ENCODE assay signal across 8 cellular contexts in the genomic region with DNA sequence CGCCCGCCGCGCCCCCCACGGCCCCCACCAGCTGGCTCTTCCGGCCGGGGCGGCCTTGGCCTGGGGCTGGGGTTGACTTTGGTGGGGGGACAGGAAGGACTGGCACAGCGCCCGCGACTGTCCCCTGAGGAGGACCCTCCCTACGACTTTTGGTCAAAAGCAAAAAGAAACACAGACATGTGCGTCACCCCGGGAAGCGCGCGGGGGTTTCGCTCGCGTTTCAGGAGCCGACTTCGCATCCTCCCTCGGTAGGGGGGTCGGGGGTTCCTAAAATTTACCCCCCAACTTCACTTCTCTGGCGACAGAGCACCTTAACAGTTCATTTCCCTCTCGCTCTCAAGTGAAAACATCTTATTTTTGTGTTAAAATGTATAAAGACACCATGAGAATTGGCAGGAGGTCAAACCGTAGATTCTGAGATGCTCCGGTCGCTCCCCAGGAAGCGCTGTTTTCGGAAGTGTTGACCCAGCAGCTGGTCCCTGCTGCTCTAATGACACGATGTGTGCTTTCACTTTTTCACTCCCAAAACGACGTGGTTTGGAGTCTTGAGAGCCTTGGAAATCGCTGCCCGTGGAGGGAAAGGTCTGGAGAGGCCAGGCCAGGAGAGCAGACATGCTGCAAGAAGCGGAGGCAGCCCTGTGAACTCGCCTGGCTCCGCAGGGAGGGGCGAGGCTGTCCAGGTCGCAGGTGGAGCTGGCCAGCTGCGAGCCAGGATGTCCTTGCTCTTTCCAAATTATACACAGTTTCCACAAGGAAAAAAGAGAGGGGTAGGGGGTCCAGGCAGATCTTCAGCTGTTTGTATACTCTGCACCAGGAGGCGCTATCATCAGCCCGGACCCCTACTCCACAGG.
DNase-seq lines count a peak whose midpoint lies in the region; ATAC-seq and TF ChIP-seq lines count a peak whose summit lies in the region.

No MANE protein-coding gene starts in this region.

- no peaks in the 10 kb centered on the region for H3K27me3 ChIP-seq in brain microvascular endothelial cell (replicated peaks)

- H3K4me3 ChIP-seq in brain microvascular endothelial cell (ENCODE audit: low read depth, low read length) (peak overlapping the region; percentile 66), iPS-18c (ENCODE audit: insufficient read depth, low read depth, low read length) (peak overlapping the region; percentile 52), skeletal muscle cell (ENCODE audit: low read depth, low read length) (peak overlapping the region; percentile 60)

- H3K27ac ChIP-seq in brain microvascular endothelial cell: peak overlapping the region; percentile 83

- peak; percentile 35 for ATAC-seq in GM21619 (IDR thresholded peaks at IDR 0.05; ENCODE audit: unreplicated experiment)

- no peaks in the 10 kb centered on the region for H3K9me3 ChIP-seq in iPS-18c (ENCODE audit: control insufficient read depth, insufficient read depth, low read length)

- in situ Hi-C loops in SK-MEL-5 (cut with HindIII; ENCODE audit: low pct_unique_long_range_greater_than_20kb, low sequenced_read_pairs) (no loop called here), brain microvascular endothelial cell (cut with HindIII; ENCODE audit: low pct_ligation_motif_present, low sequenced_read_pairs) (no loop called here)

- H3K36me3 ChIP-seq in brain microvascular endothelial cell (replicated peaks): no peaks in the 10 kb centered on the region

- TF ChIP-seq CTCF in brain microvascular endothelial cell (IDR thresholded peaks at IDR 0.05; ENCODE audit: low read depth, low read length, missing control alignments): peak; percentile 71

- DNase-seq in AG20443 (ENCODE audit: low spot score): peak; percentile 69
- peak; percentile 58 for DNase-seq in SK-MEL-5 (ENCODE audit: low read depth, low spot score)
- peak; percentile 27 for DNase-seq in brain microvascular endothelial cell
- DNase-seq in skeletal muscle cell (ENCODE audit: low read depth): no peak
- DNase-seq in NCI-H82 (lab: John Stamatoyannopoulos, UW): no peak
- no peak for DNase-seq in middle frontal gyrus (ENCODE audit: extremely low spot score, low spot score)

Comparison
In these comparisons a context has a peak if more than half of its experiments do, and no peak if none do; other contexts are left out.
1. DNase-seq: peak in AG20443 (single experiment), SK-MEL-5 (single experiment) and brain microvascular endothelial cell (single experiment); none in skeletal muscle cell (single experiment), NCI-H82 (single experiment) and middle frontal gyrus (single experiment).
2. Peak in every context shown above with its lines, with median percentiles within 50 percentile points of each other: H3K4me3 ChIP-seq.